9 cellular contexts compared by ENCODE assay signal in the genomic region with DNA sequence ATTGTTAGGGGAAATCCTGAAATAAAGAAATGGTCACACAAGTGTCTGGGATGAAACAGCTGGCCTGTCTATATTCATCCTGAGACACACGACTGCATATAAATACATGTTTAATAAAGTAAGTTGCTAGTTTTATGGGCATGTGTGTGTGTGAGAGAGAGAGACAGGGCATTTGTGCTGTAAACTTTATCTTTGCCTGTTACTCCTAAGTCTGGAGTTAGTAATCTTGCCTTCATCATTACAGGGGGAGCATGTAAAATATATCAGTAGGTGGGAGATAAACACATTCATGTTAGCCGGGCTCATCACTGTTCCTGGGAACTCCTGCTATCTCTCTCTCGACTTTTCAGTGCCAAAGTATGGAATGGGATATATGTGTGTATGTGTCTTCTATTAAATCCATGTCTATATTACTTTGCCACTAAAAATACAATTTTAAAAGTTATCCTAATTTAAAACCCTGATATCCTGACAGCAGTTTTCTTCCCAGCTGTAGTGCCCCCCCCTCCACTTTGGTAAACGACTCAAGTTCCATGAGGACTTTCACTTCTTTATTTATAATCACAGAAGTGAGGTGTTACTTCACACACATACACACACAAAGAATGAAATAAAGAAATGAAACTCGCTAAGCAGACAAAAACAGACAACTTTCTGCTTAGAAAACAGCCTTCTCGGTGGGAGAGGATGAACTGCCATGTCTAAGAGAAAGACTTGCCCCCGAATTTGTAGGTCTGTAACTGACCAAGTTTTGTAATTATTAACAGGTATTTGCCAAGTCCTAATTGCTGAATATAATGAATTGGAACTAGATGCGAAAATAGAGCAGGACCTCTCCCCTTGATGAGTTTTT. TPM values are rescaled to one million over a fixed set of nuclear protein-coding genes. Genes with fewer than 3 reads are reported as not detected.
DNase-seq lines count a peak whose midpoint lies in the region; ATAC-seq and TF ChIP-seq lines count a peak whose summit lies in the region.
"Had no signal": no experiment of that assay in that cellular context is flagged by ENCODE, and none has a peak within 500 bp of the region (broad histone marks: within the 10 kb centered on the region; RNA-seq: fewer than 3 reads in every experiment).

No MANE protein-coding gene starts in this region.

- no peak for DNase-seq in right atrium auricular region (ENCODE audit: low spot score)
- no peak for DNase-seq in Right ventricle myocardium superior
- no peak for DNase-seq in coronary artery (ENCODE audit: low spot score)
- no peak for DNase-seq in retinal pigment epithelial cell (ENCODE audit: low read depth)
- DNase-seq in stimulated activated naive CD4-positive, alpha-beta T cell (lab: John Stamatoyannopoulos, UW), result no peak
- no peak for DNase-seq in CD14-positive monocyte (ENCODE audit: low spot score)
- no peak for DNase-seq in activated T-cell treated with anti-CD3 and anti-CD28 coated beads for 4 hours

- peaks cover 3% of the 10 kb centered on the region for H3K36me3 ChIP-seq in right atrium auricular region

- TF ChIP-seq CTCF in right atrium auricular region (IDR thresholded peaks at IDR 0.05), result no peak
- TF ChIP-seq CTCF in coronary artery (IDR thresholded peaks at IDR 0.05), result no peak
- TF ChIP-seq CTCF in retinal pigment epithelial cell (conservative IDR thresholded peaks at IDR 0.05; ENCODE audit: low read depth, low read length), result no peak
- TF ChIP-seq CTCF in CD14-positive monocyte (IDR thresholded peaks at IDR 0.05), result no peak

- H3K27me3 Mint-ChIP-seq in CD14-positive monocyte (ENCODE audit: low read depth in 3 of 3), result peaks cover 0 to 2% (median 0%) of the 10 kb centered on the region in 3 donors

- H3K27ac Mint-ChIP-seq in CD14-positive monocyte, result no peak overlapping the region
- H3K27ac Mint-ChIP-seq: brain had no signal

- peaks cover 32% of the 10 kb centered on the region for H3K4me1 Mint-ChIP-seq in CD14-positive monocyte

- H3K9me3 ChIP-seq in right atrium auricular region, result no peaks in the 10 kb centered on the region

- no peaks in the 10 kb centered on the region for H3K27me3 ChIP-seq in right atrium auricular region

- H3K27ac ChIP-seq in right atrium auricular region (peak overlapping the region; percentile 99), coronary artery (peak overlapping the region; percentile 93 to 94)

- peaks cover 0 to 31% of the 10 kb centered on the region in 2 donors for H3K4me1 ChIP-seq in right atrium auricular region

- peak overlapping the region; percentile 73 to 81 for H3K4me3 ChIP-seq in right atrium auricular region
- peak overlapping the region; percentile 78 for H3K4me3 ChIP-seq in coronary artery
- H3K4me3 ChIP-seq in retinal pigment epithelial cell (ENCODE audit: low read length), result peak overlapping the region; percentile 86

- intact Hi-C loops in Right ventricle myocardium superior (cut with DNase I), result loop anchor here (10.0 kb wide), 1 partner anchor 184 kb away; a partner anchor contains a TSS
- intact Hi-C loops in CD14-positive monocyte (cut with micrococcal nuclease), result loop anchor here in 1 of 2 donors (5.0 kb wide), 1 partner anchor 183 kb away; no protein-coding TSS in a partner anchor

- peaks cover 27 to 28% of the 10 kb centered on the region in 2 donors for H3K36me3 Mint-ChIP-seq in CD14-positive monocyte

- H3K4me3 Mint-ChIP-seq in CD14-positive monocyte, result no peak overlapping the region
- H3K4me3 Mint-ChIP-seq: brain had no signal

- ATAC-seq in Right ventricle myocardium superior (ENCODE audit: poor library complexity), result no peak
- ATAC-seq in HG03460 (IDR thresholded peaks at IDR 0.05; ENCODE audit: unreplicated experiment), result peak; percentile 59

- H3K9me3 Mint-ChIP-seq in CD14-positive monocyte, result peaks cover 0 to 8% (median 2%) of the 10 kb centered on the region in 7 donors

RNA-seq across cellular contexts. Expression of gene ZEB2, which starts 0.9 kb away (rescaled TPM):
- 10 to 100 TPM; 76.1 to 91.7 TPM for total RNA-seq in right atrium auricular region
- 81.0 TPM for total RNA-seq in Right ventricle myocardium superior
- 10 to 100 TPM; 76.8 to 93.8 TPM for polyA plus RNA-seq in CD14-positive monocyte
